ENCODE assay signal across 12 cellular contexts in genomic region chr1:17831619-17832018, GRCh38.
DNase-seq lines count a peak whose midpoint lies in the region; ATAC-seq, FAIRE-seq and TF ChIP-seq lines count a peak whose summit lies in the region.
"Had no signal": no experiment of that assay in that cellular context is flagged by ENCODE, and none has a peak within 500 bp of the region (broad histone marks: within the 10 kb centered on the region; RNA-seq: fewer than 3 reads in every experiment).

No MANE protein-coding gene starts in this region.

- TF ChIP-seq CTCF in astrocyte of the spinal cord (IDR thresholded peaks at IDR 0.05; ENCODE audit: low read depth, low read length) (no peak), D721Med (IDR thresholded peaks at IDR 0.05; ENCODE audit: insufficient read depth, missing control alignments) (no peak)

- no peaks in the 10 kb centered on the region for H3K4me1 Mint-ChIP-seq in natural killer cell treated with Interleukin-12 subunit alpha and Interleukin-12 subunit beta and Interleukin-15 and Interleukin-18, amount 100 ng/mL, for 72 hours (ENCODE audit: low read depth in 2 of 2)
- H3K4me1 Mint-ChIP-seq: stimulated activated naive B cell treated with anti-CD40 and anti-IgM and Interleukin-4, amounts not matched to agents 10 μg/mL and 1 μg/mL and 100 μg/mL, for 72 hours had no signal

- ATAC-seq in left lobe of liver = peak; percentile 31
- no peak for ATAC-seq in natural killer cell treated with Interleukin-12 subunit alpha and Interleukin-12 subunit beta and Interleukin-15 and Interleukin-18, amount 100 ng/mL, for 72 hours
- ATAC-seq: stimulated activated naive B cell treated with anti-CD40 and anti-IgM and Interleukin-4, amounts not matched to agents 10 μg/mL and 1 μg/mL and 100 μg/mL, for 72 hours had no signal

- DNase-seq in EH (ENCODE audit: low read depth) = peak; percentile 73
- DNase-seq in astrocyte of the spinal cord (ENCODE audit: low read depth, low spot score) = peak; percentile 41
- DNase-seq in left lobe of liver (ENCODE audit: low spot score) = no peak
- no peak for DNase-seq in natural killer cell treated with Interleukin-12 subunit alpha and Interleukin-12 subunit beta and Interleukin-15 and Interleukin-18, amount 100 ng/mL, for 72 hours (ENCODE audit: low spot score)
- no peak for DNase-seq in NCI-H128 (lab: John Stamatoyannopoulos, UW; ENCODE audit: unreplicated experiment)
- DNase-seq in cerebellar cortex (ENCODE audit: low spot score) = no peak
- DNase-seq in D721Med (ENCODE audit: insufficient read length, low spot score) = no peak
- DNase-seq: activated CD4-positive, CD25-positive, alpha-beta regulatory T cell; NCI-H2081; stimulated activated naive B cell treated with anti-CD40 and anti-IgM and Interleukin-4, amounts not matched to agents 10 μg/mL and 1 μg/mL and 100 μg/mL, for 72 hours had no signal

- H3K27ac Mint-ChIP-seq in natural killer cell treated with Interleukin-12 subunit alpha and Interleukin-12 subunit beta and Interleukin-15 and Interleukin-18, amount 100 ng/mL, for 72 hours = no peak overlapping the region
- H3K27ac Mint-ChIP-seq: stimulated activated naive B cell treated with anti-CD40 and anti-IgM and Interleukin-4, amounts not matched to agents 10 μg/mL and 1 μg/mL and 100 μg/mL, for 72 hours had no signal

- in situ Hi-C loops in astrocyte of the spinal cord (cut with HindIII; ENCODE audit: low sequenced_read_pairs) = no loop called here

- FAIRE-seq in D721Med (lab: Jason Lieb, UNC) = no peak
- FAIRE-seq: GM12892 had no signal

- H3K4me3 Mint-ChIP-seq in natural killer cell treated with Interleukin-12 subunit alpha and Interleukin-12 subunit beta and Interleukin-15 and Interleukin-18, amount 100 ng/mL, for 72 hours = no peak overlapping the region
- H3K4me3 Mint-ChIP-seq: stimulated activated naive B cell treated with anti-CD40 and anti-IgM and Interleukin-4, amounts not matched to agents 10 μg/mL and 1 μg/mL and 100 μg/mL, for 72 hours had no signal

- no peaks in the 10 kb centered on the region for H3K36me3 Mint-ChIP-seq in natural killer cell treated with Interleukin-12 subunit alpha and Interleukin-12 subunit beta and Interleukin-15 and Interleukin-18, amount 100 ng/mL, for 72 hours
- H3K36me3 Mint-ChIP-seq: stimulated activated naive B cell treated with anti-CD40 and anti-IgM and Interleukin-4, amounts not matched to agents 10 μg/mL and 1 μg/mL and 100 μg/mL, for 72 hours had no signal

- no peak overlapping the region for H3K4me3 ChIP-seq in astrocyte of the spinal cord (ENCODE audit: low read depth, low read length)

- TF ChIP-seq EP300 in Ishikawa (IDR thresholded peaks at IDR 0.05; ENCODE audit: borderline replicate concordance) = no peak

- peaks cover 19 to 23% of the 10 kb centered on the region in 2 donors for H3K27me3 Mint-ChIP-seq in natural killer cell treated with Interleukin-12 subunit alpha and Interleukin-12 subunit beta and Interleukin-15 and Interleukin-18, amount 100 ng/mL, for 72 hours

- no peak for TF ChIP-seq RAD21 in Ishikawa (IDR thresholded peaks at IDR 0.05; ENCODE audit: low read depth)

- no peaks in the 10 kb centered on the region for H3K9me3 Mint-ChIP-seq in natural killer cell treated with Interleukin-12 subunit alpha and Interleukin-12 subunit beta and Interleukin-15 and Interleukin-18, amount 100 ng/mL, for 72 hours

TF ChIP-seq in Ishikawa, 13 proteins besides CTCF, POLR2A, EP300 and RAD21:
- TF ChIP-seq FOXM1 (IDR thresholded peaks at IDR 0.05; ENCODE audit: borderline replicate concordance, low read depth) (no peak), REST (IDR thresholded peaks at IDR 0.05; ENCODE audit: low read depth) (peak; percentile 92)

Comparison
In these comparisons a context has a peak if more than half of its experiments do, and no peak if none do; other contexts are left out.
1. DNase-seq: peak in EH (single experiment) and astrocyte of the spinal cord (single experiment); none in left lobe of liver (single experiment), natural killer cell treated with Interleukin-12 subunit alpha and Interleukin-12 subunit beta and Interleukin-15 and Interleukin-18, amount 100 ng/mL, for 72 hours (single experiment), NCI-H128 (single experiment), cerebellar cortex (single experiment) and D721Med (single experiment).